15 cellular contexts compared by ENCODE assay signal in the genomic region with DNA sequence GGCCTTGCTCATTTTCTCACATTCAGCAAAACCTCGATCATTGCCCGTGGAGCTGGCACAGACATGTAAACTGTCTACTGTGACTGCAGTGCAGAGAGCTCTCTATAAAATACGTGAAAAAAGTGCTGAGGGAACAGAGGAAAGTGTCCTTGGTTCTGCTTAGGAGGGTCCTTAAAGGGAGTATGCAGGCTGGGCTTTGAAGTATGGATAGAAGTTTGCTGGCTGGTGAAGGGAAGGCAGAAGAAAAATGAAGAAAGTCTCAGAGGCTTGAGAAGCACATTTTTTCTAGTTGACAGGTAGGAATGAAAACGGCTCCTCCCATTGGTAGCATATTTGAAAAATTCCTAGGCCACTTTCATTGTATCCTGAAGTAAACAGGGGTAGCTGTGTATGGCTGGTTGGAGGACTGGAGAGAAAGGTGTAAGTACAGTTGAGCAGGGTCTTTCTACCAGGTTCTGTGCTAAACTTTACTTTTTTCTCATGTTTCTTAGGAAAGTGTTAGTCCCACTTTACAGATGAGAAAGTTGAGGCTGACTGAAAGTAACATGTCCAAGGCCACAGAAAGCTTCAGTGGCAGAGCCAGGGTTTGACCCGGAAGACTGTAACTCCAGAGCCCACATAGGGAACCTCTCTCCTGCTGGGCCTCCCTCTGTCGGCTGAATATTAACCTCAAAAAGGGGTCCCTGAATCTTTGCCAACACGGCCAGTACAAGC.
DNase-seq lines count a peak whose midpoint lies in the region; FAIRE-seq and TF ChIP-seq lines count a peak whose summit lies in the region.
"Had no signal": no experiment of that assay in that cellular context is flagged by ENCODE, and none has a peak within 500 bp of the region (broad histone marks: within the 10 kb centered on the region; RNA-seq: fewer than 3 reads in every experiment).

No MANE protein-coding gene starts in this region.

- H3K4me1 ChIP-seq in CD4-positive, alpha-beta memory T cell (ENCODE audit: insufficient read depth, low read length) = peaks cover 41% of the 10 kb centered on the region
- peaks cover 40% of the 10 kb centered on the region for H3K4me1 ChIP-seq in astrocyte (ENCODE audit: insufficient read depth, low read length)
- peaks cover 60 to 67% of the 10 kb centered on the region in 2 experiments for H3K4me1 ChIP-seq in neutrophil (ENCODE audit: control insufficient read depth in 1 of 2, insufficient read depth in 1 of 2, low read depth in 1 of 2, low read length in 1 of 2)

- peaks cover 45% of the 10 kb centered on the region for H3K79me2 ChIP-seq in astrocyte (ENCODE audit: insufficient read depth, low read length)

- no peaks in the 10 kb centered on the region for H3K27me3 Mint-ChIP-seq in CD4-positive, alpha-beta memory T cell
- H3K27me3 Mint-ChIP-seq in HFFc6 (ENCODE audit: insufficient read depth) (peaks cover 5% of the 10 kb centered on the region), astrocyte (ENCODE audit: low read depth, unreplicated experiment) (no peaks in the 10 kb centered on the region)

- POLR2A ChIA-PET in CD4-positive, alpha-beta memory T cell (lab: Charles Lee; ENCODE audit: partially characterized antibody) = interaction anchor here (1.1 to 3.9 kb wide), 2 partner anchors 33 to 39 kb away, joined by 4 to 25 read pairs; no protein-coding TSS in a partner anchor
- POLR2A ChIA-PET in HEK293T (lab: Yijun Ruan, JAX) = no interaction called here

- no peak overlapping the region for H2AFZ ChIP-seq in astrocyte (ENCODE audit: low read depth, low read length)

- H3K9me3 Mint-ChIP-seq in CD4-positive, alpha-beta memory T cell = no peaks in the 10 kb centered on the region
- H3K9me3 Mint-ChIP-seq in HFFc6 (no peaks in the 10 kb centered on the region), astrocyte (ENCODE audit: unreplicated experiment) (no peaks in the 10 kb centered on the region)
- H3K9me3 Mint-ChIP-seq: activated naive CD4-positive, alpha-beta T cell treated with anti-CD3 and anti-CD28 coated beads for 36 hours had no signal

- H3K36me3 ChIP-seq in CD4-positive, alpha-beta memory T cell (ENCODE audit: insufficient read depth, low read length) = no peaks in the 10 kb centered on the region
- H3K36me3 ChIP-seq in astrocyte (ENCODE audit: insufficient read depth, low read length) = peaks cover 15% of the 10 kb centered on the region
- H3K36me3 ChIP-seq in neutrophil = peaks cover 19% of the 10 kb centered on the region
- no peaks in the 10 kb centered on the region; the same call in 1 of the 2 replicates for H3K36me3 ChIP-seq in H7 (replicated peaks; ENCODE audit: control insufficient read depth, insufficient read depth, low read length)

- TF ChIP-seq CTCF in HFFc6 (IDR thresholded peaks at IDR 0.05) = no peak
- TF ChIP-seq CTCF in astrocyte (IDR thresholded peaks at IDR 0.05; ENCODE audit: insufficient read depth, low read depth, low read length) = no peak
- TF ChIP-seq CTCF in neutrophil (IDR thresholded peaks at IDR 0.05) = no peak

- peak overlapping the region; percentile 5 to 96 (median 93) for H3K27ac Mint-ChIP-seq in CD4-positive, alpha-beta memory T cell
- peak overlapping the region; percentile 1; the same call in 1 of the 2 replicates for H3K27ac Mint-ChIP-seq in HFFc6
- peak overlapping the region; percentile 49 for H3K27ac Mint-ChIP-seq in astrocyte (ENCODE audit: unreplicated experiment)
- H3K27ac Mint-ChIP-seq: activated naive CD4-positive, alpha-beta T cell treated with anti-CD3 and anti-CD28 coated beads for 36 hours had no signal

- peaks cover 33 to 69% (median 38%) of the 10 kb centered on the region in 4 donors for H3K4me1 Mint-ChIP-seq in CD4-positive, alpha-beta memory T cell
- peaks cover 49% of the 10 kb centered on the region for H3K4me1 Mint-ChIP-seq in HFFc6 (ENCODE audit: low read depth)
- peaks cover 31% of the 10 kb centered on the region for H3K4me1 Mint-ChIP-seq in astrocyte (ENCODE audit: low read depth, unreplicated experiment)

- CTCF ChIA-PET in CD4-positive, alpha-beta memory T cell (lab: Charles Lee; ENCODE audit: partially characterized antibody) = interaction anchor here (0.8 to 1.7 kb wide), 3 partner anchors 9 to 90 kb away, joined by 4 to 5 read pairs (median 4); no protein-coding TSS in a partner anchor
- CTCF ChIA-PET in HEK293T (lab: Yijun Ruan, JAX) = interaction anchor here (0.9 kb wide), 1 partner anchor 10 kb away, joined by 3 read pairs; no protein-coding TSS in a partner anchor

- H3K4me3 ChIP-seq in CD4-positive, alpha-beta memory T cell (ENCODE audit: low read length in 2 of 2) = no peak overlapping the region
- H3K4me3 ChIP-seq in astrocyte (ENCODE audit: insufficient read depth, low read depth, low read length) (no peak overlapping the region), neutrophil (ENCODE audit: low read depth in 1 of 2, low read length in 1 of 2) (peak overlapping the region in 1 of 2 experiments; percentile 61), H7 (ENCODE audit: insufficient read depth, low read depth, low read length) (no peak overlapping the region)
- H3K4me3 ChIP-seq: gastroesophageal sphincter had no signal

- FAIRE-seq in astrocyte (lab: Jason Lieb, UNC) = no peak

- H3K4me3 Mint-ChIP-seq in CD4-positive, alpha-beta memory T cell = peak overlapping the region in 3 of 8 donors; percentile 11 to 61 (median 41)
- H3K4me3 Mint-ChIP-seq in HFFc6 (no peak overlapping the region), astrocyte (ENCODE audit: unreplicated experiment) (no peak overlapping the region)
- H3K4me3 Mint-ChIP-seq: activated naive CD4-positive, alpha-beta T cell treated with anti-CD3 and anti-CD28 coated beads for 36 hours had no signal

- no peaks in the 10 kb centered on the region for H3K27me3 ChIP-seq in CD4-positive, alpha-beta memory T cell (ENCODE audit: insufficient read depth, low read length)
- H3K27me3 ChIP-seq in astrocyte (ENCODE audit: insufficient read depth, low read length) (no peaks in the 10 kb centered on the region), neutrophil (no peaks in the 10 kb centered on the region), H7 (ENCODE audit: control insufficient read depth, insufficient read depth, low read length) (no peaks in the 10 kb centered on the region)
- H3K27me3 ChIP-seq: gastroesophageal sphincter had no signal

- no peak overlapping the region for H3K9ac ChIP-seq in astrocyte (ENCODE audit: low read length)

- no peaks in the 10 kb centered on the region for H3K9me3 ChIP-seq in CD4-positive, alpha-beta memory T cell (ENCODE audit: control insufficient read depth in 1 of 2, low read length in 2 of 2)
- no peaks in the 10 kb centered on the region for H3K9me3 ChIP-seq in astrocyte (ENCODE audit: insufficient read depth, low read depth, low read length)
- no peaks in the 10 kb centered on the region for H3K9me3 ChIP-seq in neutrophil
- H3K9me3 ChIP-seq: gastroesophageal sphincter had no signal

- DNase-seq in CD4-positive, alpha-beta memory T cell = no peak
- no peak for DNase-seq in HFFc6
- DNase-seq in astrocyte (ENCODE audit: low read depth) = no peak
- DNase-seq in effector CD4-positive, alpha-beta T cell = no peak
- no peak for DNase-seq in dedifferentiated amniotic fluid mesenchymal stem cell (ENCODE audit: extremely low spot score)
- DNase-seq in HEK293T (ENCODE audit: extremely low spot score) = no peak
- DNase-seq in H7 = no peak
- DNase-seq: C1 segment of cervical spinal cord, KG1, NCI-H1694, NCI-H524 treated with DMSO at 0.1 percent for 48 hours, T-helper 9 cell had no signal

- H4K20me1 ChIP-seq in astrocyte (ENCODE audit: insufficient read depth, low read length) = peaks cover 95% of the 10 kb centered on the region

- no peak overlapping the region for H3K4me2 ChIP-seq in astrocyte (ENCODE audit: low read length)

- intact Hi-C loops in CD4-positive, alpha-beta memory T cell (cut with micrococcal nuclease) = loop anchor here (10.0 kb wide), 1 partner anchor 160 kb away; the partner anchor contains the start of gene ZCCHC24

- peaks cover 11 to 14% of the 10 kb centered on the region in 2 donors for H3K36me3 Mint-ChIP-seq in CD4-positive, alpha-beta memory T cell
- peaks cover 32% of the 10 kb centered on the region for H3K36me3 Mint-ChIP-seq in HFFc6 (ENCODE audit: low read depth)
- peaks cover 27% of the 10 kb centered on the region for H3K36me3 Mint-ChIP-seq in astrocyte (ENCODE audit: low read depth, unreplicated experiment)

- no peak overlapping the region for H3K27ac ChIP-seq in CD4-positive, alpha-beta memory T cell (ENCODE audit: low read depth, low read length)
- H3K27ac ChIP-seq in astrocyte (ENCODE audit: low read depth, low read length) = no peak overlapping the region
- peak overlapping the region; percentile 99 for H3K27ac ChIP-seq in neutrophil
- H3K27ac ChIP-seq: gastroesophageal sphincter had no signal

TF ChIP-seq in HEK293T, 16 proteins besides CTCF, POLR2A, EP300 and RAD21:
- no peak for TF ChIP-seq LEF1 (IDR thresholded peaks at IDR 0.05; ENCODE audit: borderline replicate concordance)

Comparison
In these comparisons a context has a peak if more than half of its experiments do, and no peak if none do; other contexts are left out.
1. H3K27ac Mint-ChIP-seq: peak in every context shown above with its lines; median percentile 93 in CD4-positive, alpha-beta memory T cell; 49 in astrocyte; 1 in HFFc6.